ENCODE assay signal across 12 cellular contexts in the genomic region with DNA sequence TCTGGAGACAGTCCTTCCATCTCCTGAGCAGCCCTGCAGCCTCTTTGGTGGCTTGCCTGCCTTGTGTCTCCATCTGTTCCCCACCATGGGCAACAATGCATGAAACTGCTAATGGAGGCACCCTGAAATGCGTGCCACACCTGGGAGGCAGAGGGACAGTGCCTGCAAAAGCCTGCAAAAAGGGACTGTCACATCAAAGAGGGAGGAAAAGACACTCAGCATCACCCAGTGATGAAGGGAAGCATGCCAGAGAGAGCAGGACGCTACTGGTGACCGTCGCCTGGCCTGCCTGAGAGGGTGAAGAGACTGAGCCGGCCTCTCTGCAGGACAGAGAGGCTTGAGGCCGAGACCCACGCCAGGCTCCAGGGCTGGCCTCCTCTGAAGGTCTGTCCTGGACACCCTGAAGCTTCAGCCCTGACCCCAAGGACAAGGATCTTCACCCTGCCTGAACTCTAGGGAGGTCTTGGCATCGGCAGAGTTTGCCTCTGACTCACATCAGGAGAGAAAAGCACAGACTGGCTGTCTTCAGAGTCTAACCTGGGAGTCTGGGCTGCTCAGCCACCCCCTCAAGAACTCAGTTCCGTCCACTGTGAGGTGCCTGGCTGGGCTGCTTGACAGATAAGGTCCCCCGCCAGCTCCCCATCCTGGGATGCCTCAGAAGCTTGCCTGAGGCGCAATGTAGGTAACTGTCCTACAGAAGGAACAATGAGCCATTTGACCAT. TPM values are rescaled to one million over a fixed set of nuclear protein-coding genes. Genes with fewer than 3 reads are reported as not detected.
A peak's percentile ranks its signal among the peaks of the same experiment; 100 is the strongest.
DNase-seq lines count a peak whose midpoint lies in the region; ATAC-seq, FAIRE-seq and TF ChIP-seq lines count a peak whose summit lies in the region.
"Had no signal": no experiment of that assay in that cellular context is flagged by ENCODE, and none has a peak within 500 bp of the region (broad histone marks: within the 10 kb centered on the region; RNA-seq: fewer than 3 reads in every experiment).

No MANE protein-coding gene starts in this region.

- H3K4me3 ChIP-seq in bronchial epithelial cell (ENCODE audit: low read depth, low read length) = no peak overlapping the region
- H3K4me3 ChIP-seq in subcutaneous abdominal adipose tissue (ENCODE audit: low read depth in 1 of 5, low read length in 5 of 5) = peak overlapping the region in 2 of 5 donors; percentile 0 to 23
- H3K4me3 ChIP-seq in pancreas = no peak overlapping the region
- H3K4me3 ChIP-seq: body of pancreas had no signal

- TF ChIP-seq CTCF in activated CD8-positive, alpha-beta T cell treated with anti-CD3 and anti-CD28 coated beads for 36 hours (IDR thresholded peaks at IDR 0.05) = no peak
- no peak for TF ChIP-seq CTCF in bronchial epithelial cell (IDR thresholded peaks at IDR 0.05; ENCODE audit: insufficient read depth, low read length, severe bottlenecking)
- no peak for TF ChIP-seq CTCF in pancreas (IDR thresholded peaks at IDR 0.05)

- ATAC-seq in activated CD8-positive, alpha-beta T cell treated with anti-CD3 and anti-CD28 coated beads, Interleukin-2, amount 10 ng/mL, durations not matched to agents 7 days and 5 days = peak; percentile 16
- ATAC-seq in activated CD8-positive, alpha-beta T cell treated with anti-CD3 and anti-CD28 coated beads for 36 hours = no peak
- ATAC-seq in HG02885 (IDR thresholded peaks at IDR 0.05; ENCODE audit: poor library complexity, unreplicated experiment) (peak; percentile 4), GM21723 (IDR thresholded peaks at IDR 0.05; ENCODE audit: unreplicated experiment) (no peak), pancreas (no peak)
- ATAC-seq: body of pancreas had no signal

- intact Hi-C loops in activated CD8-positive, alpha-beta T cell treated with anti-CD3 and anti-CD28 coated beads for 36 hours (cut with micrococcal nuclease) = no loop called here
- intact Hi-C loops in pancreas (cut with DNase I) = no loop called here

- H3K27me3 ChIP-seq in bronchial epithelial cell (ENCODE audit: control insufficient read depth, insufficient read depth, low read length) (no peaks in the 10 kb centered on the region), subcutaneous abdominal adipose tissue (ENCODE audit: control insufficient read depth in 5 of 5, insufficient read depth in 4 of 5, low read length in 5 of 5) (no peaks in the 10 kb centered on the region), pancreas (no peaks in the 10 kb centered on the region)
- H3K27me3 ChIP-seq: body of pancreas had no signal

- H3K36me3 ChIP-seq in bronchial epithelial cell (ENCODE audit: control insufficient read depth, insufficient read depth, low read length) (no peaks in the 10 kb centered on the region), subcutaneous abdominal adipose tissue (ENCODE audit: control insufficient read depth in 5 of 5, insufficient read depth in 5 of 5, low read length in 5 of 5) (peaks cover 0 to 2% (median 0%) of the 10 kb centered on the region in 5 donors), pancreas (no peaks in the 10 kb centered on the region)

- DNase-seq in activated CD8-positive, alpha-beta T cell treated with anti-CD3 and anti-CD28 coated beads, Interleukin-2, amount 10 ng/mL, durations not matched to agents 7 days and 5 days = no peak
- DNase-seq in activated CD8-positive, alpha-beta T cell treated with anti-CD3 and anti-CD28 coated beads for 36 hours = no peak
- no peak for DNase-seq in bronchial epithelial cell (ENCODE audit: low read depth)
- DNase-seq in SHP77 treated with DMSO at 0.1 percent for 48 hours (lab: John Stamatoyannopoulos, UW) = no peak
- DNase-seq in pancreas = no peak
- DNase-seq: body of pancreas, DMS79 treated with DMSO at 0.1 percent for 48 hours, NCI-H1694 treated with DMSO at 0.1 percent for 48 hours had no signal

- H3K4me1 ChIP-seq in subcutaneous abdominal adipose tissue (ENCODE audit: control insufficient read depth in 5 of 5, insufficient read depth in 5 of 5, low read length in 5 of 5) = peaks cover 0 to 93% (median 82%) of the 10 kb centered on the region in 5 donors
- peaks cover 13 to 24% (median 16%) of the 10 kb centered on the region in 3 donors for H3K4me1 ChIP-seq in pancreas

- 89 to 90% methylated on average over 11 of the region's 11 CpGs for WGBS in pancreas, 2 donors

- no peak overlapping the region for H3K27ac Mint-ChIP-seq in activated CD8-positive, alpha-beta T cell treated with anti-CD3 and anti-CD28 coated beads, Interleukin-2, amount 10 ng/mL, durations not matched to agents 7 days and 5 days
- H3K27ac Mint-ChIP-seq in activated CD8-positive, alpha-beta T cell treated with anti-CD3 and anti-CD28 coated beads for 36 hours = no peak overlapping the region

- POLR2A ChIA-PET in activated CD8-positive, alpha-beta T cell treated with anti-CD3 and anti-CD28 coated beads, Interleukin-2, amount 10 ng/mL, durations not matched to agents 7 days and 5 days (lab: Charles Lee) = no interaction called here
- POLR2A ChIA-PET in activated CD8-positive, alpha-beta T cell treated with anti-CD3 and anti-CD28 coated beads for 36 hours (lab: Charles Lee) = interaction anchor here (0.6 kb wide), 1 partner anchor 25 kb away, joined by 3 read pairs; no protein-coding TSS in a partner anchor

- H3K27me3 Mint-ChIP-seq in activated CD8-positive, alpha-beta T cell treated with anti-CD3 and anti-CD28 coated beads, Interleukin-2, amount 10 ng/mL, durations not matched to agents 7 days and 5 days (ENCODE audit: low read depth) = no peaks in the 10 kb centered on the region
- H3K27me3 Mint-ChIP-seq in activated CD8-positive, alpha-beta T cell treated with anti-CD3 and anti-CD28 coated beads for 36 hours = no peaks in the 10 kb centered on the region

- FAIRE-seq in bronchial epithelial cell (lab: Jason Lieb, UNC) = peak; percentile 23
- no peak for FAIRE-seq in pancreas (lab: Jason Lieb, UNC)

- CTCF ChIA-PET in activated CD8-positive, alpha-beta T cell treated with anti-CD3 and anti-CD28 coated beads, Interleukin-2, amount 10 ng/mL, durations not matched to agents 7 days and 5 days (lab: Charles Lee) = interaction anchor here (1.4 to 4.8 kb wide), 2 partner anchors 11 to 71 kb away, joined by 4 to 32 read pairs; no protein-coding TSS in a partner anchor
- CTCF ChIA-PET in activated CD8-positive, alpha-beta T cell treated with anti-CD3 and anti-CD28 coated beads for 36 hours (lab: Charles Lee) = no interaction called here

- peak overlapping the region in 1 of 5 donors; percentile 2 for H3K9ac ChIP-seq in subcutaneous abdominal adipose tissue (ENCODE audit: low read length in 5 of 5)

- no peaks in the 10 kb centered on the region for H3K9me3 ChIP-seq in subcutaneous abdominal adipose tissue (ENCODE audit: control insufficient read depth in 5 of 5, low read length in 5 of 5)
- no peaks in the 10 kb centered on the region for H3K9me3 ChIP-seq in pancreas
- H3K9me3 ChIP-seq: body of pancreas had no signal

- H3K9me3 Mint-ChIP-seq in activated CD8-positive, alpha-beta T cell treated with anti-CD3 and anti-CD28 coated beads, Interleukin-2, amount 10 ng/mL, durations not matched to agents 7 days and 5 days (ENCODE audit: insufficient read depth) = no peaks in the 10 kb centered on the region
- no peaks in the 10 kb centered on the region for H3K9me3 Mint-ChIP-seq in activated CD8-positive, alpha-beta T cell treated with anti-CD3 and anti-CD28 coated beads for 36 hours

- H3K27ac ChIP-seq in subcutaneous abdominal adipose tissue (ENCODE audit: low read depth, low read length) (peak overlapping the region; percentile 95), pancreas (no peak overlapping the region)
- H3K27ac ChIP-seq: body of pancreas, epithelial cell of prostate had no signal

- H3K4me1 Mint-ChIP-seq in activated CD8-positive, alpha-beta T cell treated with anti-CD3 and anti-CD28 coated beads, Interleukin-2, amount 10 ng/mL, durations not matched to agents 7 days and 5 days (ENCODE audit: low read depth) = peaks cover 28% of the 10 kb centered on the region
- peaks cover 48% of the 10 kb centered on the region for H3K4me1 Mint-ChIP-seq in activated CD8-positive, alpha-beta T cell treated with anti-CD3 and anti-CD28 coated beads for 36 hours (ENCODE audit: low read depth)

- H3K4me3 Mint-ChIP-seq in activated CD8-positive, alpha-beta T cell treated with anti-CD3 and anti-CD28 coated beads, Interleukin-2, amount 10 ng/mL, durations not matched to agents 7 days and 5 days = no peak overlapping the region
- no peak overlapping the region for H3K4me3 Mint-ChIP-seq in activated CD8-positive, alpha-beta T cell treated with anti-CD3 and anti-CD28 coated beads for 36 hours

- no peaks in the 10 kb centered on the region for H3K36me3 Mint-ChIP-seq in activated CD8-positive, alpha-beta T cell treated with anti-CD3 and anti-CD28 coated beads, Interleukin-2, amount 10 ng/mL, durations not matched to agents 7 days and 5 days (ENCODE audit: low read depth)
- no peaks in the 10 kb centered on the region for H3K36me3 Mint-ChIP-seq in activated CD8-positive, alpha-beta T cell treated with anti-CD3 and anti-CD28 coated beads for 36 hours (ENCODE audit: low read depth)

RNA-seq across cellular contexts. Expression of gene ACSL1, which starts 8.1 kb away (rescaled TPM):
- total RNA-seq in activated CD8-positive, alpha-beta T cell treated with anti-CD3 and anti-CD28 coated beads, Interleukin-2, amount 10 ng/mL, durations not matched to agents 7 days and 5 days = 1 to 10 TPM; 7.5 to 8.7 TPM
- total RNA-seq in activated CD8-positive, alpha-beta T cell treated with anti-CD3 and anti-CD28 coated beads for 36 hours = 10 to 100 TPM; 12.8 to 13.1 TPM
- total RNA-seq in bronchial epithelial cell (60.3 and 97.9 TPM in 2 replicates), pancreas (10 to 100 TPM; 16.0 to 39.4 (median 20.9) TPM)
- polyA plus RNA-seq in pancreas = 10 to 100 TPM; 18.5 to 22.4 TPM

Comparison
In these comparisons a context has a peak if more than half of its experiments do, and no peak if none do; other contexts are left out.
1. ATAC-seq: peak in activated CD8-positive, alpha-beta T cell treated with anti-CD3 and anti-CD28 coated beads, Interleukin-2, amount 10 ng/mL, durations not matched to agents 7 days and 5 days (single experiment) and HG02885 (single experiment); none in activated CD8-positive, alpha-beta T cell treated with anti-CD3 and anti-CD28 coated beads for 36 hours (single experiment), GM21723 (single experiment) and pancreas (0 of 4).